In genomic region chr17:51006601-51007000, GRCh38 we compare ENCODE assay signal across 23 cellular contexts.
DNase-seq lines count a peak whose midpoint lies in the region; ATAC-seq and TF ChIP-seq lines count a peak whose summit lies in the region.
"Had no signal": no experiment of that assay in that cellular context is flagged by ENCODE, and none has a peak within 500 bp of the region (broad histone marks: within the 10 kb centered on the region; RNA-seq: fewer than 3 reads in every experiment).

No MANE protein-coding gene starts in this region.

- no peaks in the 10 kb centered on the region for H3K27me3 ChIP-seq in GM23248 (replicated peaks; ENCODE audit: insufficient read depth)
- no peaks in the 10 kb centered on the region for H3K27me3 ChIP-seq in brain microvascular endothelial cell (replicated peaks)
- no peaks in the 10 kb centered on the region for H3K27me3 ChIP-seq in layer of hippocampus (ENCODE audit: control insufficient read depth, insufficient read depth, low read length)
- H3K27me3 ChIP-seq in smooth muscle cell (ENCODE audit: low read depth), result no peaks in the 10 kb centered on the region
- H3K27me3 ChIP-seq: cardiac muscle cell, right atrium auricular region, SJCRH30, transverse colon had no signal

- H4K20me1 ChIP-seq in GM23248 (ENCODE audit: insufficient read depth) (0 out of 2 replicates have a peak, but pooled peaks cover 3% of the 10 kb centered on the region), smooth muscle cell (ENCODE audit: low read depth) (no peaks in the 10 kb centered on the region)

- H3K79me2 ChIP-seq in GM23248 (ENCODE audit: insufficient read depth), result peaks cover 8% of the 10 kb centered on the region; the same call in 1 of the 2 replicates
- H3K79me2 ChIP-seq in smooth muscle cell (ENCODE audit: low read depth), result no peaks in the 10 kb centered on the region

- H3K36me3 ChIP-seq in GM23248 (ENCODE audit: low read depth) (peaks cover 17% of the 10 kb centered on the region), brain microvascular endothelial cell (replicated peaks) (peaks cover 20% of the 10 kb centered on the region), smooth muscle cell (ENCODE audit: low read depth) (no peaks in the 10 kb centered on the region)

- no peak overlapping the region for H3K4me3 ChIP-seq in GM23248
- no peak overlapping the region for H3K4me3 ChIP-seq in brain microvascular endothelial cell (ENCODE audit: low read depth, low read length)
- H3K4me3 ChIP-seq in smooth muscle cell, result no peak overlapping the region
- H3K4me3 ChIP-seq: cardiac muscle cell, right atrium auricular region, SJCRH30, transverse colon had no signal

- in situ Hi-C loops in GM23248 (cut with MboI), result no loop called here
- in situ Hi-C loops in brain microvascular endothelial cell (cut with HindIII; ENCODE audit: low pct_ligation_motif_present, low sequenced_read_pairs), result no loop called here

- WGBS in GM23248 (ENCODE audit: low coverage in 1 of 2, low lambda C conversion rate in 2 of 2, missing lambda C conversion rate in 2 of 2), 2 experiments, result 96% methylated on average over 1 of the region's 1 CpG
- 67% methylated on average over 1 of the region's 1 CpG for WGBS in smooth muscle cell (ENCODE audit: low lambda C conversion rate)

- H3K9ac ChIP-seq in GM23248 (no peak overlapping the region; the same call in 1 of the 2 replicates), smooth muscle cell (ENCODE audit: low read depth) (peak overlapping the region; percentile 15)

- peaks cover 18% of the 10 kb centered on the region; the same call in 1 of the 2 replicates for H3F3A ChIP-seq in GM23248 (ENCODE audit: insufficient read depth)
- H3F3A ChIP-seq in smooth muscle cell (ENCODE audit: low read depth), result peaks cover 13% of the 10 kb centered on the region

- TF ChIP-seq CTCF in brain microvascular endothelial cell (IDR thresholded peaks at IDR 0.05; ENCODE audit: low read depth, low read length, missing control alignments), result no peak
- no peak for TF ChIP-seq CTCF in smooth muscle cell (IDR thresholded peaks at IDR 0.05; ENCODE audit: borderline replicate concordance, insufficient read depth, poor library complexity, severe bottlenecking)

- no peak for ATAC-seq in GM21528 (IDR thresholded peaks at IDR 0.05; ENCODE audit: low FRiP score, unreplicated experiment)
- ATAC-seq: left ventricle myocardium superior had no signal

- no peaks in the 10 kb centered on the region for H3K9me3 ChIP-seq in GM23248 (ENCODE audit: low read depth)
- no peaks in the 10 kb centered on the region for H3K9me3 ChIP-seq in smooth muscle cell (replicated peaks; ENCODE audit: low read depth)
- H3K9me3 ChIP-seq: right atrium auricular region, SJCRH30, transverse colon had no signal

- H3K4me1 ChIP-seq in GM23248 (ENCODE audit: insufficient read depth), result peaks cover 11% of the 10 kb centered on the region; the same call in 1 of the 2 replicates
- H3K4me1 ChIP-seq in smooth muscle cell (ENCODE audit: low read depth), result peaks cover 14% of the 10 kb centered on the region
- H3K4me1 ChIP-seq: right atrium auricular region, SJCRH30 had no signal

- H3K4me2 ChIP-seq in GM23248 (ENCODE audit: unreplicated experiment), result peak overlapping the region; percentile 7
- peak overlapping the region; percentile 45 for H3K4me2 ChIP-seq in smooth muscle cell

- H3K9me2 ChIP-seq in GM23248 (ENCODE audit: insufficient read depth), result no peaks in the 10 kb centered on the region

- no peak overlapping the region for H2AFZ ChIP-seq in GM23248
- H2AFZ ChIP-seq in smooth muscle cell (ENCODE audit: low read depth), result no peak overlapping the region

- H3K27ac ChIP-seq in GM23248 (peak overlapping the region; percentile 53), brain microvascular endothelial cell (no peak overlapping the region), layer of hippocampus (ENCODE audit: low read depth, low read length) (peak overlapping the region; percentile 50), smooth muscle cell (ENCODE audit: low read depth) (peak overlapping the region; percentile 86)
- H3K27ac ChIP-seq: C4-2B, cardiac muscle cell, right atrium auricular region, SJCRH30, transverse colon had no signal

- DNase-seq in GM23248 (peak; percentile 64), brain microvascular endothelial cell (peak; percentile 43), smooth muscle cell (lab: John Stamatoyannopoulos, UW; ENCODE audit: unreplicated experiment) (no peak), NCI-H146 (lab: John Stamatoyannopoulos, UW) (no peak), AML-193 (lab: John Stamatoyannopoulos, UW) (no peak)
- DNase-seq in stimulated activated CD4-positive, alpha-beta T cell treated with anti-CD3 and anti-CD28 coated beads, Interleukin-12 subunit alpha, Interleukin-12 subunit beta, amount 100 ng/mL, for 4 hours, result no peak
- DNase-seq: activated CD4-positive, alpha-beta T cell treated with anti-CD3 and anti-CD28 coated beads for 1 hour; activated CD8-positive, alpha-beta memory T cell treated with anti-CD3 and anti-CD28 coated beads, Interleukin-2, amount 50 U/mL, for 4 hours; activated naive CD4-positive, alpha-beta T cell treated with anti-CD3 and anti-CD28 coated beads for 36 hours; effector memory CD4-positive, alpha-beta T cell; foreskin melanocyte; left ventricle myocardium superior; MM.1S; NCI-H1930; NCI-H510A; SJCRH30; stimulated activated CD4-positive, alpha-beta T cell treated with anti-CD3 and anti-CD28 coated beads, Interleukin-1b, Interleukin-23, amount 100 ng/mL, for 48 hours; transverse colon had no signal

Comparison
In these comparisons a context has a peak if more than half of its experiments do, and no peak if none do; other contexts are left out.
1. DNase-seq: peak in GM23248 (single experiment) and brain microvascular endothelial cell (single experiment); none in smooth muscle cell (single experiment), NCI-H146 (single experiment), stimulated activated CD4-positive, alpha-beta T cell treated with anti-CD3 and anti-CD28 coated beads, Interleukin-12 subunit alpha, Interleukin-12 subunit beta, amount 100 ng/mL, for 4 hours (single experiment) and AML-193 (0 of 2).